In the genomic region with DNA sequence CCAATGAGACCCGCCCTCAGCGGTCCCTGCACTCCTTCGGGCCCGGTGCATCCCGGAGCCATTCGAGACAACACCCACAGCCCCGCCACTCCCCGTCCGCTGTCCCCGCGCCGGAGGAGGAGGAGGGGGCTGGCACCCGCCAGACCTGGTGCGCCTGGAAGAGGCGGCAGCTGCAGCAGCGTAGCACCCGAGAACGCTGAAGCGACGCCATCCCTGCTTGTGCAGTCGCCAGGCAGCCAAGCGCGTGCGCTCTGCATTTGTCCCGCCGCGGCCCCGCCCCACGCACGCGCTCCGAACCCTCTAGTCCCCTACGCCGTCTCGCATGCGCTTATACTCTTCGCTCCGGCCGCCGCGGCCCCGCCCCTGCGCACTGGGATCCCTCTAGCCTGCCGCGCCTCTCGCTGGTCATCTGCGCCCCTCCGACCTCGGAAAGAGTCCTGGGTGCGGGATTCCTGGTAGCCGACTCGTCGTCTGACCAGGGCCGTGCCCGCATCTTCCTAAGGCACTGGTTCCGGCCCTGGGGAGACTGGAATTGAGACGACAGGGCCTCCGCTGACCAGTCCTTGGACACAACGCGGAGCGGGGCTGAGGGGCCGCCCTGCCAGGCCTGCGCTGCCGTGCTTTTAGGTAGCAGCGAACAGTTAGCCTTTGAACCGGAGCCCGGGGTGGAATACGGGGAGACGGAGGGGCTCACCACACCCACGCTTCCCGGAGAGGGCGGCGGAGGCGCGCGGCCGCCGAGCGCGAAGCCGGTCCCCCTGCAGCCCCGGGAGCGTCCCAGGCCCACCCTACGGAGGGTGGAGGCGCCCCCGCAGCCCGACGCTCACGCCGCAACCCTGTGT, we compare ENCODE assay signal across 1 cellular context.
TF ChIP-seq lines count a peak whose summit lies in the region.

A gene with protein sequence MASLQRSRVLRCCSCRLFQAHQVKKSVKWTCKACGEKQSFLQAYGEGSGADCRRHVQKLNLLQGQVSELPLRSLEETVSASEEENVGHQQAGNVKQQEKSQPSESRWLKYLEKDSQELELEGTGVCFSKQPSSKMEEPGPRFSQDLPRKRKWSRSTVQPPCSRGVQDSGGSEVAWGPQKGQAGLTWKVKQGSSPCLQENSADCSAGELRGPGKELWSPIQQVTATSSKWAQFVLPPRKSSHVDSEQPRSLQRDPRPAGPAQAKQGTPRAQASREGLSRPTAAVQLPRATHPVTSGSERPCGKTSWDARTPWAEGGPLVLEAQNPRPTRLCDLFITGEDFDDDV (minus strand): TSS at position 232 of the 842 bp plus-strand sequence. CDS start 21 bp downstream, at position 211.

TF ChIP-seq in HepG2, 621 proteins besides CTCF, POLR2A, EP300 and RAD21 (continued from another document and continues in another):
- TF ChIP-seq, protein P1, sequence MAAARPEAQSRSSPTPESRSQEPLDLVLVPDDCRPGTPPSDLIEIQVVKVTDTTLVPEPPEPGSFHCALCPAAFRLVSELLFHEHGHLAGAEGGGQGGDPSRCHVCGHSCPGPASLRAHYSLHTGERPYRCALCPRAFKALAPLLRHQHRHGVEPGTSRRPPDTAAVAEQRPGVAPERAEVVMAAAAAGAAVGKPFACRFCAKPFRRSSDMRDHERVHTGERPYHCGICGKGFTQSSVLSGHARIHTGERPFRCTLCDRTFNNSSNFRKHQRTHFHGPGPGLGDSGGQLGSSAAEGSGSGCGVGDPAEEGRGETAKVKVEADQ (CRISPR knock-in tag; IDR thresholded peaks at IDR 0.05; ENCODE audit: borderline replicate concordance), result peak; percentile 85
- TF ChIP-seq NFE2 (CRISPR knock-in tag; IDR thresholded peaks at IDR 0.05), result no peak
- TF ChIP-seq, protein P2, sequence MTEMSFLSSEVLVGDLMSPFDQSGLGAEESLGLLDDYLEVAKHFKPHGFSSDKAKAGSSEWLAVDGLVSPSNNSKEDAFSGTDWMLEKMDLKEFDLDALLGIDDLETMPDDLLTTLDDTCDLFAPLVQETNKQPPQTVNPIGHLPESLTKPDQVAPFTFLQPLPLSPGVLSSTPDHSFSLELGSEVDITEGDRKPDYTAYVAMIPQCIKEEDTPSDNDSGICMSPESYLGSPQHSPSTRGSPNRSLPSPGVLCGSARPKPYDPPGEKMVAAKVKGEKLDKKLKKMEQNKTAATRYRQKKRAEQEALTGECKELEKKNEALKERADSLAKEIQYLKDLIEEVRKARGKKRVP (CRISPR knock-in tag; IDR thresholded peaks at IDR 0.05), result peak in 1 of 2 experiments; percentile 54; a peak in 2 of 4 replicates
- TF ChIP-seq, protein P3, sequence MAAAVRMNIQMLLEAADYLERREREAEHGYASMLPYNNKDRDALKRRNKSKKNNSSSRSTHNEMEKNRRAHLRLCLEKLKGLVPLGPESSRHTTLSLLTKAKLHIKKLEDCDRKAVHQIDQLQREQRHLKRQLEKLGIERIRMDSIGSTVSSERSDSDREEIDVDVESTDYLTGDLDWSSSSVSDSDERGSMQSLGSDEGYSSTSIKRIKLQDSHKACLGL (CRISPR knock-in tag; IDR thresholded peaks at IDR 0.05), result peak; percentile 97
- no peak for TF ChIP-seq PAF1 (CRISPR knock-in tag; IDR thresholded peaks at IDR 0.05)
- TF ChIP-seq ZNF547 (CRISPR knock-in tag; IDR thresholded peaks at IDR 0.05), result peak; percentile 94
- peak; percentile 76; the same call in 1 of the 2 replicates for TF ChIP-seq CBX5 (CRISPR knock-in tag; IDR thresholded peaks at IDR 0.05; ENCODE audit: borderline replicate concordance)
- TF ChIP-seq, protein P4, sequence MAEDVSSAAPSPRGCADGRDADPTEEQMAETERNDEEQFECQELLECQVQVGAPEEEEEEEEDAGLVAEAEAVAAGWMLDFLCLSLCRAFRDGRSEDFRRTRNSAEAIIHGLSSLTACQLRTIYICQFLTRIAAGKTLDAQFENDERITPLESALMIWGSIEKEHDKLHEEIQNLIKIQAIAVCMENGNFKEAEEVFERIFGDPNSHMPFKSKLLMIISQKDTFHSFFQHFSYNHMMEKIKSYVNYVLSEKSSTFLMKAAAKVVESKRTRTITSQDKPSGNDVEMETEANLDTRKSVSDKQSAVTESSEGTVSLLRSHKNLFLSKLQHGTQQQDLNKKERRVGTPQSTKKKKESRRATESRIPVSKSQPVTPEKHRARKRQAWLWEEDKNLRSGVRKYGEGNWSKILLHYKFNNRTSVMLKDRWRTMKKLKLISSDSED (CRISPR knock-in tag; IDR thresholded peaks at IDR 0.05), result 0 out of 2 replicates have a peak, but pooled peaks have one; percentile 32
- TF ChIP-seq SCMH1 (CRISPR knock-in tag; IDR thresholded peaks at IDR 0.05; ENCODE audit: borderline replicate concordance), result no peak
- no peak for TF ChIP-seq STAG1 (CRISPR knock-in tag; IDR thresholded peaks at IDR 0.05)
- TF ChIP-seq HMG20B (CRISPR knock-in tag; conservative IDR thresholded peaks at IDR 0.05), result 0 out of 2 replicates have a peak, but pooled peaks have one; percentile 33
- peak; percentile 96 for TF ChIP-seq ZNF605 (CRISPR knock-in tag; IDR thresholded peaks at IDR 0.05)
- TF ChIP-seq HIVEP1 (CRISPR knock-in tag; IDR thresholded peaks at IDR 0.05), result peak; percentile 97
- TF ChIP-seq, protein P5, sequence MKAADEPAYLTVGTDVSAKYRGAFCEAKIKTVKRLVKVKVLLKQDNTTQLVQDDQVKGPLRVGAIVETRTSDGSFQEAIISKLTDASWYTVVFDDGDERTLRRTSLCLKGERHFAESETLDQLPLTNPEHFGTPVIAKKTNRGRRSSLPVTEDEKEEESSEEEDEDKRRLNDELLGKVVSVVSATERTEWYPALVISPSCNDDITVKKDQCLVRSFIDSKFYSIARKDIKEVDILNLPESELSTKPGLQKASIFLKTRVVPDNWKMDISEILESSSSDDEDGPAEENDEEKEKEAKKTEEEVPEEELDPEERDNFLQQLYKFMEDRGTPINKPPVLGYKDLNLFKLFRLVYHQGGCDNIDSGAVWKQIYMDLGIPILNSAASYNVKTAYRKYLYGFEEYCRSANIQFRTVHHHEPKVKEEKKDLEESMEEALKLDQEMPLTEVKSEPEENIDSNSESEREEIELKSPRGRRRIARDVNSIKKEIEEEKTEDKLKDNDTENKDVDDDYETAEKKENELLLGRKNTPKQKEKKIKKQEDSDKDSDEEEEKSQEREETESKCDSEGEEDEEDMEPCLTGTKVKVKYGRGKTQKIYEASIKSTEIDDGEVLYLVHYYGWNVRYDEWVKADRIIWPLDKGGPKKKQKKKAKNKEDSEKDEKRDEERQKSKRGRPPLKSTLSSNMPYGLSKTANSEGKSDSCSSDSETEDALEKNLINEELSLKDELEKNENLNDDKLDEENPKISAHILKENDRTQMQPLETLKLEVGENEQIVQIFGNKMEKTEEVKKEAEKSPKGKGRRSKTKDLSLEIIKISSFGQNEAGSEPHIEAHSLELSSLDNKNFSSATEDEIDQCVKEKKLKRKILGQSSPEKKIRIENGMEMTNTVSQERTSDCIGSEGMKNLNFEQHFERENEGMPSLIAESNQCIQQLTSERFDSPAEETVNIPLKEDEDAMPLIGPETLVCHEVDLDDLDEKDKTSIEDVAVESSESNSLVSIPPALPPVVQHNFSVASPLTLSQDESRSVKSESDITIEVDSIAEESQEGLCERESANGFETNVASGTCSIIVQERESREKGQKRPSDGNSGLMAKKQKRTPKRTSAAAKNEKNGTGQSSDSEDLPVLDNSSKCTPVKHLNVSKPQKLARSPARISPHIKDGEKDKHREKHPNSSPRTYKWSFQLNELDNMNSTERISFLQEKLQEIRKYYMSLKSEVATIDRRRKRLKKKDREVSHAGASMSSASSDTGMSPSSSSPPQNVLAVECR (CRISPR knock-in tag; IDR thresholded peaks at IDR 0.05; ENCODE audit: borderline replicate concordance), result peak; percentile 97
- TF ChIP-seq, protein P6, sequence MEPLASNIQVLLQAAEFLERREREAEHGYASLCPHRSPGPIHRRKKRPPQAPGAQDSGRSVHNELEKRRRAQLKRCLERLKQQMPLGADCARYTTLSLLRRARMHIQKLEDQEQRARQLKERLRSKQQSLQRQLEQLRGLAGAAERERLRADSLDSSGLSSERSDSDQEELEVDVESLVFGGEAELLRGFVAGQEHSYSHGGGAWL (CRISPR knock-in tag; IDR thresholded peaks at IDR 0.05), result peak; percentile 56
- no peak; the same call in 1 of the 2 replicates for TF ChIP-seq ZNF138 (CRISPR knock-in tag; IDR thresholded peaks at IDR 0.05; ENCODE audit: low read depth)
- TF ChIP-seq ZNF781 (CRISPR knock-in tag; IDR thresholded peaks at IDR 0.05; ENCODE audit: borderline replicate concordance, not compliant biosample characterization), result peak; percentile 83
- TF ChIP-seq ZSCAN21 (CRISPR knock-in tag; IDR thresholded peaks at IDR 0.05; ENCODE audit: borderline replicate concordance), result no peak; the same call in 1 of the 2 replicates
- no peak for TF ChIP-seq ZNF207 (IDR thresholded peaks at IDR 0.05; ENCODE audit: borderline replicate concordance)
- TF ChIP-seq SIN3B (IDR thresholded peaks at IDR 0.05; ENCODE audit: low read length), result no peak
- TF ChIP-seq ZNF841 (CRISPR knock-in tag; IDR thresholded peaks at IDR 0.05; ENCODE audit: borderline replicate concordance), result no peak
- TF ChIP-seq, protein P7, sequence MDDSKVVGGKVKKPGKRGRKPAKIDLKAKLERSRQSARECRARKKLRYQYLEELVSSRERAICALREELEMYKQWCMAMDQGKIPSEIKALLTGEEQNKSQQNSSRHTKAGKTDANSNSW (CRISPR knock-in tag; IDR thresholded peaks at IDR 0.05; ENCODE audit: borderline replicate concordance), result peak; percentile 74; the same call in 1 of the 2 replicates
- TF ChIP-seq, protein P8, sequence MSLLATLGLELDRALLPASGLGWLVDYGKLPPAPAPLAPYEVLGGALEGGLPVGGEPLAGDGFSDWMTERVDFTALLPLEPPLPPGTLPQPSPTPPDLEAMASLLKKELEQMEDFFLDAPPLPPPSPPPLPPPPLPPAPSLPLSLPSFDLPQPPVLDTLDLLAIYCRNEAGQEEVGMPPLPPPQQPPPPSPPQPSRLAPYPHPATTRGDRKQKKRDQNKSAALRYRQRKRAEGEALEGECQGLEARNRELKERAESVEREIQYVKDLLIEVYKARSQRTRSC (CRISPR knock-in tag; IDR thresholded peaks at IDR 0.05; ENCODE audit: low read depth), result peak; percentile 78; the same call in 1 of the 2 replicates
- no peak; the same call in 1 of the 2 replicates for TF ChIP-seq ISX (CRISPR knock-in tag; conservative IDR thresholded peaks at IDR 0.05)
- TF ChIP-seq, protein P9, sequence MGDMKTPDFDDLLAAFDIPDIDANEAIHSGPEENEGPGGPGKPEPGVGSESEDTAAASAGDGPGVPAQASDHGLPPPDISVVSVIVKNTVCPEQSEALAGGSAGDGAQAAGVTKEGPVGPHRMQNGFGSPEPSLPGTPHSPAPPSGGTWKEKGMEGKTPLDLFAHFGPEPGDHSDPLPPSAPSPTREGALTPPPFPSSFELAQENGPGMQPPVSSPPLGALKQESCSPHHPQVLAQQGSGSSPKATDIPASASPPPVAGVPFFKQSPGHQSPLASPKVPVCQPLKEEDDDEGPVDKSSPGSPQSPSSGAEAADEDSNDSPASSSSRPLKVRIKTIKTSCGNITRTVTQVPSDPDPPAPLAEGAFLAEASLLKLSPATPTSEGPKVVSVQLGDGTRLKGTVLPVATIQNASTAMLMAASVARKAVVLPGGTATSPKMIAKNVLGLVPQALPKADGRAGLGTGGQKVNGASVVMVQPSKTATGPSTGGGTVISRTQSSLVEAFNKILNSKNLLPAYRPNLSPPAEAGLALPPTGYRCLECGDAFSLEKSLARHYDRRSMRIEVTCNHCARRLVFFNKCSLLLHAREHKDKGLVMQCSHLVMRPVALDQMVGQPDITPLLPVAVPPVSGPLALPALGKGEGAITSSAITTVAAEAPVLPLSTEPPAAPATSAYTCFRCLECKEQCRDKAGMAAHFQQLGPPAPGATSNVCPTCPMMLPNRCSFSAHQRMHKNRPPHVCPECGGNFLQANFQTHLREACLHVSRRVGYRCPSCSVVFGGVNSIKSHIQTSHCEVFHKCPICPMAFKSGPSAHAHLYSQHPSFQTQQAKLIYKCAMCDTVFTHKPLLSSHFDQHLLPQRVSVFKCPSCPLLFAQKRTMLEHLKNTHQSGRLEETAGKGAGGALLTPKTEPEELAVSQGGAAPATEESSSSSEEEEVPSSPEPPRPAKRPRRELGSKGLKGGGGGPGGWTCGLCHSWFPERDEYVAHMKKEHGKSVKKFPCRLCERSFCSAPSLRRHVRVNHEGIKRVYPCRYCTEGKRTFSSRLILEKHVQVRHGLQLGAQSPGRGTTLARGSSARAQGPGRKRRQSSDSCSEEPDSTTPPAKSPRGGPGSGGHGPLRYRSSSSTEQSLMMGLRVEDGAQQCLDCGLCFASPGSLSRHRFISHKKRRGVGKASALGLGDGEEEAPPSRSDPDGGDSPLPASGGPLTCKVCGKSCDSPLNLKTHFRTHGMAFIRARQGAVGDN (CRISPR knock-in tag; IDR thresholded peaks at IDR 0.05), result peak; percentile 98
- TF ChIP-seq, protein P10, sequence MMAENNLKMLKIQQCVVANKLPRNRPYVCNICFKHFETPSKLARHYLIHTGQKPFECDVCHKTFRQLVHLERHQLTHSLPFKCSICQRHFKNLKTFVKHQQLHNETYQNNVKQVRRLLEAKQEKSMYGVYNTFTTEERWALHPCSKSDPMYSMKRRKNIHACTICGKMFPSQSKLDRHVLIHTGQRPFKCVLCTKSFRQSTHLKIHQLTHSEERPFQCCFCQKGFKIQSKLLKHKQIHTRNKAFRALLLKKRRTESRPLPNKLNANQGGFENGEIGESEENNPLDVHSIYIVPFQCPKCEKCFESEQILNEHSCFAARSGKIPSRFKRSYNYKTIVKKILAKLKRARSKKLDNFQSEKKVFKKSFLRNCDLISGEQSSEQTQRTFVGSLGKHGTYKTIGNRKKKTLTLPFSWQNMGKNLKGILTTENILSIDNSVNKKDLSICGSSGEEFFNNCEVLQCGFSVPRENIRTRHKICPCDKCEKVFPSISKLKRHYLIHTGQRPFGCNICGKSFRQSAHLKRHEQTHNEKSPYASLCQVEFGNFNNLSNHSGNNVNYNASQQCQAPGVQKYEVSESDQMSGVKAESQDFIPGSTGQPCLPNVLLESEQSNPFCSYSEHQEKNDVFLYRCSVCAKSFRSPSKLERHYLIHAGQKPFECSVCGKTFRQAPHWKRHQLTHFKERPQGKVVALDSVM (CRISPR knock-in tag; IDR thresholded peaks at IDR 0.05), result no peak; the same call in none of the 2 replicates
- 0 out of 2 replicates have a peak, but pooled peaks have one; percentile 32 for TF ChIP-seq U2AF2 (IDR thresholded peaks at IDR 0.05; ENCODE audit: low read depth, low read length)
- TF ChIP-seq PHF21A (CRISPR knock-in tag; IDR thresholded peaks at IDR 0.05), result peak; percentile 76
- peak; percentile 50 for TF ChIP-seq ZEB1 (IDR thresholded peaks at IDR 0.05; ENCODE audit: insufficient replicate concordance, low read depth)
- no peak; the same call in 1 of the 2 replicates for TF ChIP-seq ZNF790 (CRISPR knock-in tag; IDR thresholded peaks at IDR 0.05; ENCODE audit: borderline replicate concordance)
- TF ChIP-seq ZNF17 (CRISPR knock-in tag; IDR thresholded peaks at IDR 0.05), result no peak
- peak; percentile 89 for TF ChIP-seq ZNF772 (CRISPR knock-in tag; IDR thresholded peaks at IDR 0.05)
- peak; percentile 71; the same call in 1 of the 2 replicates for TF ChIP-seq NKX3-1 (CRISPR knock-in tag; IDR thresholded peaks at IDR 0.05)
